8 cellular contexts compared by ENCODE assay signal in the genomic region with DNA sequence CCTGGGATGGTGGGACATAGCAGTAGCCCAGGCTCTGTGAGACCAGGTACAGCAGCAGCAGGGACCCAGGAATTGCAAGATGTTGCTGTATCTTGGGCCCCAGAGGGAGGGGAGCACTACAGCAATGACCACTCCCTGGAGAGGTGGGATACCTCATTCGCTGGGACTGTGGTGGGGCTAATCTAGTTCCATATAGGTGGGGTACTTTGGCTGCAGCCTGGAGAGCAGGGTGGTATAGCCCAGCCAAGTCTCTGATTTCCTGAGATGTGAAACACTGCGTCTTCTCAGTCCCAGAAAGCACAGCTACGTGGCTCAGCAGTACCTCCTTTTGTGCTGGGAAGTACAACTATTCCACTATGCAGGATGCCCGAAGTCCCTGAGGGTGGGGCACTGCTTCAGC.
"Had no signal": no experiment of that assay in that cellular context is flagged by ENCODE, and none has a peak within 500 bp of the region (broad histone marks: within the 10 kb centered on the region; RNA-seq: fewer than 3 reads in every experiment).

No MANE protein-coding gene starts in this region.

- H3K4me2 ChIP-seq: KMS-11 had no signal

- H2AFZ ChIP-seq: GM23248 had no signal

- DNase-seq: GM23248, GOT3, H9, HCEC 1CT, KBM-7 had no signal

- H3K4me3 ChIP-seq: GM23248 had no signal

- FAIRE-seq: H54 had no signal

- H3K9ac ChIP-seq: GM23248, KMS-11 had no signal

- H3K27ac ChIP-seq: GM23248, HL-60, KMS-11 had no signal
